Comparison of ENCODE assay signal across 8 cellular contexts in the genomic region with DNA sequence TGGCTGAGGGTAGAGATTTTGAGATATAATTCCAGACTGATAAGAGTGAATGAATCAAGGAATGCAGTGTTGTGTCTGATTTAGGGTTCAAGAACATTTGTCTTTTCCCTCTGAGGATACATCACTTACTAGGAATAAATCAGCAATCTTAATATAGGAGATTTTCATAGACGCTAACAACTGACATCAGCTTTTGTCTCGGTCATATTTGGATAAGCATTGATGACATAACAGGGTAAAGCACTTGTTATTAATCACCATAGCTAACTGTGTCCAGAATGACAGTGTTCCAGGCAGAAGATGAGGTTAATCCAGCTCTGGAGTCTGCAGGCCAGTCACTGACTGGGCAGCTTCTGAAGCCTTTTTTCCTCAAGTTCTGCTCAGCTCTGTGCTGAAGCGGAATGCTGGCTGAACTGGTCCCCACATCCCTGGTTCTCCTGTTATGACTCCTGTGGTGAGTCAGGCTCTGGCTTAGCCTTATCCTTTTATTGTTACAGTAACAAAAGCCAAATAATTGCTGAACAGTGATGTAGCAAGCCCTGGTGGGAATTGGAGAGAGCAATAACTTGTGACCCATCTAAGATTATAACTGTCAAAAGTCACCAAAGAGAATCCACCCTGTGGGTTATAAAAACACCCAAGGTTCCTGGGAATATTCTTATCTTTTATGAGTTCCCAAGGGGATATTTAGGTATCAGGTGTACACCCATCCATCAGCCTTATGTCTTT. TPM values are rescaled to one million over a fixed set of nuclear protein-coding genes. Genes with fewer than 3 reads are reported as not detected.
DNase-seq lines count a peak whose midpoint lies in the region; ATAC-seq and TF ChIP-seq lines count a peak whose summit lies in the region.

No MANE protein-coding gene starts in this region.

- peaks cover 22% of the 10 kb centered on the region for H3K4me1 ChIP-seq in stomach smooth muscle (ENCODE audit: control insufficient read depth, insufficient read depth, low read length)

- no peaks in the 10 kb centered on the region for H3K27me3 ChIP-seq in stomach smooth muscle (ENCODE audit: control insufficient read depth in 1 of 2, insufficient read depth in 2 of 2, low read length in 2 of 2)

- no peaks in the 10 kb centered on the region for H3K36me3 ChIP-seq in stomach smooth muscle (ENCODE audit: control insufficient read depth in 2 of 2, insufficient read depth in 2 of 2, low read length in 2 of 2)

- DNase-seq in Caki2 (ENCODE audit: low read depth) = peak; percentile 95
- peak; percentile 90 for DNase-seq in HS-27A (ENCODE audit: low read depth)
- DNase-seq in astrocyte of the spinal cord (ENCODE audit: low read depth, low spot score) = peak; percentile 98
- peak; percentile 96 for DNase-seq in kidney tubule cell (ENCODE audit: low spot score)
- DNase-seq in NCI-H2227 treated with DMSO at 0.1 percent for 48 hours (lab: John Stamatoyannopoulos, UW) = no peak

- peak overlapping the region in 1 of 2 donors; percentile 1 for H3K9ac ChIP-seq in stomach smooth muscle (ENCODE audit: low read length in 2 of 2)

- H3K27ac ChIP-seq in stomach smooth muscle (ENCODE audit: low read length) = peak overlapping the region; percentile 37

- in situ Hi-C loops in Caki2 (cut with HindIII; ENCODE audit: low pct_unique_long_range_greater_than_20kb, low sequenced_read_pairs) = no loop called here
- in situ Hi-C loops in astrocyte of the spinal cord (cut with HindIII; ENCODE audit: low sequenced_read_pairs) = no loop called here

- ATAC-seq in GM21576 (IDR thresholded peaks at IDR 0.05; ENCODE audit: unreplicated experiment) = no peak
- ATAC-seq in HG03354 (IDR thresholded peaks at IDR 0.05; ENCODE audit: poor library complexity, severe bottlenecking, unreplicated experiment) = no peak

- no peak for TF ChIP-seq CTCF in astrocyte of the spinal cord (IDR thresholded peaks at IDR 0.05; ENCODE audit: low read depth, low read length)

- H3K4me3 ChIP-seq in astrocyte of the spinal cord (ENCODE audit: low read depth, low read length) (no peak overlapping the region), stomach smooth muscle (ENCODE audit: low read length in 2 of 2) (no peak overlapping the region)

- H3K9me3 ChIP-seq in stomach smooth muscle (ENCODE audit: control insufficient read depth in 2 of 2, low read length in 2 of 2) = no peaks in the 10 kb centered on the region

RNA-seq across cellular contexts. Expression of a gene that starts 41.8 kb away (rescaled TPM):
- 20.9 and 43.5 TPM in 2 replicates for total RNA-seq in Caki2 (2014; rRNA removed; shearing (Covaris generic); ENCODE audit: low replicate concordance)
